Comparison of ENCODE assay signal across 10 cellular contexts in the genomic region with DNA sequence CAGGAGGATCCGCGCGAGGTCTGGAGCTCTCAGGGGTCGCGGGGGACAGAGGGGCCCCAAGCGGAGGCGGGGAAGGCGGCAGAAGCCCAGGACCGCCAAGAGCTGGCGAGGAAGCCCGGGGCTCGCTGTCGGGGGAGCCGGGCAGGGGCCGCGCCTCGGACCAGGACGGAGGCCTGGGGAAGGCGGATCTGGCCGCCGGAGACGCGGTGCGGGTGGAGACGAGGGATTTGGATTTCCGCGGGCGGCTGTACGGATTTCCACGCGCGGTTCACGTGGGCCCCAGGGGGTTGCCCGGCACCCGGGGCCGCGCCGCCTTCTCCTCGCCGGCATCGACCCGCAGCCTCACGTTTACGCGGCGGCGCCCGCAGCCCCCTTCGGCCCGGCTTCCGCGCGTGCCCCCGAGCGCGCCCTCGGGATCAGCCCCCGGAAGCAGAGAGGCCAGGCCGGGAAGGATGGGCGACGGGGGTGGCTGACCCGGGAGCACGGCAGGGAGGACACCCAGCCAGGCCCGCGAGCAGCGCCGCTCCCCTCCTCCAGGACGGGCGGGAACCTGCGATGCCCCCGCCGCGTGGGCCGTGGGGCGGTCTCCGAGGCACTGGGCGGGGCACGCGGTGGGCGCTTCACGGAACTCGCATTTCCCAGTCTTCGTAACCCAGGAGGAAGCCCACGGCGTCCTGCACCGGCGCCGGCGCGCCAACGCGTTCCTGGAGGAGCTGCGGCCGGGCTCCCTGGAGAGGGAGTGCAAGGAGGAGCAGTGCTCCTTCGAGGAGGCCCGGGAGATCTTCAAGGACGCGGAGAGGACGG. TPM values are rescaled to one million over a fixed set of nuclear protein-coding genes. Genes with fewer than 3 reads are reported as not detected.
DNase-seq lines count a peak whose midpoint lies in the region; ATAC-seq, FAIRE-seq and TF ChIP-seq lines count a peak whose summit lies in the region.
"Had no signal": no experiment of that assay in that cellular context is flagged by ENCODE, and none has a peak within 500 bp of the region (broad histone marks: within the 10 kb centered on the region; RNA-seq: fewer than 3 reads in every experiment).

No MANE protein-coding gene starts in this region.

- no peaks in the 10 kb centered on the region for H3K9me1 ChIP-seq in endothelial cell of umbilical vein (replicated peaks; ENCODE audit: control insufficient read depth, extremely low read depth, insufficient read depth, low read length)

- DNase-seq in Right ventricle myocardium superior (peak; percentile 40), Right ventricle myocardium inferior (ENCODE audit: missing footprints) (no peak), endothelial cell of umbilical vein (ENCODE audit: low read depth, low spot score) (no peak), aorta (peak; percentile 46 to 76), RWPE1 (ENCODE audit: low spot score) (no peak), GOT3 (lab: John Stamatoyannopoulos, UW) (no peak)

- H3K79me2 ChIP-seq in endothelial cell of umbilical vein (ENCODE audit: control insufficient read depth, insufficient read depth, low read length), result no peaks in the 10 kb centered on the region
- no peaks in the 10 kb centered on the region for H3K79me2 ChIP-seq in neural cell (replicated peaks; ENCODE audit: insufficient read depth, low read length)

- no peaks in the 10 kb centered on the region for H3K9me2 ChIP-seq in neural cell (ENCODE audit: insufficient read depth, low read length)

- no peak for FAIRE-seq in endothelial cell of umbilical vein (lab: Jason Lieb, UNC)

- BruUV-seq in endothelial cell of umbilical vein (replicated peaks; lab: Mats Ljungman, UMichigan), result no TSS peak

- TF ChIP-seq POLR2A in endothelial cell of umbilical vein (IDR thresholded peaks at IDR 0.05; ENCODE audit: low read depth, low read length), result no peak

- H3K27ac ChIP-seq in endothelial cell of umbilical vein (ENCODE audit: insufficient read depth, low read depth, low read length), result no peak overlapping the region
- H3K27ac ChIP-seq in neural cell (ENCODE audit: low read length), result no peak overlapping the region
- H3K27ac ChIP-seq in aorta (ENCODE audit: low read depth in 1 of 2, low read length in 2 of 2), result no peak overlapping the region
- H3K27ac ChIP-seq in RWPE1, result no peak overlapping the region

- ATAC-seq in Right ventricle myocardium superior (ENCODE audit: poor library complexity) (peak; percentile 62), Right ventricle myocardium inferior (no peak), aorta (ENCODE audit: low FRiP score) (no peak), GM21723 (IDR thresholded peaks at IDR 0.05; ENCODE audit: unreplicated experiment) (no peak)

- POLR2A ChIA-PET in endothelial cell of umbilical vein (lab: Charles Lee), result no interaction called here
- POLR2A ChIA-PET in RWPE1 (lab: Yijun Ruan, JAX; ENCODE audit: low non-redundant PET), result no interaction called here

- H2AFZ ChIP-seq in endothelial cell of umbilical vein (ENCODE audit: low read depth, low read length) (peak overlapping the region; percentile 26), neural cell (ENCODE audit: low read depth, low read length) (no peak overlapping the region)

- H3K9ac ChIP-seq in endothelial cell of umbilical vein (replicated peaks; ENCODE audit: extremely low read depth, insufficient read depth, low read length), result no peak overlapping the region
- no peak overlapping the region for H3K9ac ChIP-seq in neural cell (ENCODE audit: low read length)

- TF ChIP-seq EP300 in neural cell (conservative IDR thresholded peaks at IDR 0.05; ENCODE audit: poor library complexity, severe bottlenecking), result no peak

- H3F3A ChIP-seq in neural cell (ENCODE audit: insufficient read depth, low read length, poor library complexity, severe bottlenecking), result no peaks in the 10 kb centered on the region

- peaks cover 17 to 22% of the 10 kb centered on the region in 2 experiments for H3K27me3 ChIP-seq in endothelial cell of umbilical vein (ENCODE audit: control insufficient read depth in 2 of 2, insufficient read depth in 2 of 2, low read length in 2 of 2)
- H3K27me3 ChIP-seq in neural cell (ENCODE audit: insufficient read depth, low read depth, low read length), result peaks cover 22% of the 10 kb centered on the region
- no peaks in the 10 kb centered on the region for H3K27me3 ChIP-seq in aorta (ENCODE audit: control insufficient read depth in 1 of 2, insufficient read depth in 2 of 2, low read length in 1 of 2)

- no peak for TF ChIP-seq RAD21 in neural cell (conservative IDR thresholded peaks at IDR 0.05)

- H3K4me3 ChIP-seq in endothelial cell of umbilical vein (replicated peaks in 1 of 3; ENCODE audit: insufficient read depth in 1 of 3, low read depth in 1 of 3, low read length in 3 of 3), result no peak overlapping the region
- H3K4me3 ChIP-seq in neural cell (ENCODE audit: low read length), result peak overlapping the region; percentile 62
- peak overlapping the region; percentile 1 to 21 for H3K4me3 ChIP-seq in aorta (ENCODE audit: low read length in 2 of 2)

- intact Hi-C loops in Right ventricle myocardium superior (cut with DNase I), result no loop called here
- intact Hi-C loops in Right ventricle myocardium inferior (cut with DNase I), result no loop called here
- intact Hi-C loops in endothelial cell of umbilical vein (cut with micrococcal nuclease), result no loop called here
- intact Hi-C loops in aorta (cut with DNase I), result no loop called here

- no peaks in the 10 kb centered on the region for H4K20me1 ChIP-seq in endothelial cell of umbilical vein (replicated peaks; ENCODE audit: control insufficient read depth, extremely low read depth, insufficient read depth, low read length)
- H4K20me1 ChIP-seq in neural cell (ENCODE audit: insufficient read depth), result no peaks in the 10 kb centered on the region

- WGBS in aorta, 2 donors, result 1 to 2% methylated on average over 70 to 99 of the region's 99 CpGs

- dilution Hi-C loops in endothelial cell of umbilical vein (cut with MboI; ENCODE audit: extremely low pct_ligation_motif_present, low sequenced_read_pairs), result no loop called here

- H3K9me3 ChIP-seq in endothelial cell of umbilical vein (replicated peaks; ENCODE audit: control insufficient read depth, insufficient read depth, low read length) (no peaks in the 10 kb centered on the region), neural cell (ENCODE audit: low read length) (peaks cover 7% of the 10 kb centered on the region), aorta (ENCODE audit: control insufficient read depth, low read length) (no peaks in the 10 kb centered on the region)

- no peaks in the 10 kb centered on the region for H3K4me1 ChIP-seq in endothelial cell of umbilical vein (ENCODE audit: control insufficient read depth, extremely low read depth, insufficient read depth, low read length)
- H3K4me1 ChIP-seq in aorta (ENCODE audit: control insufficient read depth in 1 of 2, insufficient read depth in 2 of 2, low read length in 2 of 2), result no peaks in the 10 kb centered on the region

- H3K36me3 ChIP-seq in endothelial cell of umbilical vein (ENCODE audit: control insufficient read depth in 2 of 2, extremely low read depth in 1 of 2, insufficient read depth in 2 of 2, low read length in 2 of 2) (no peaks in the 10 kb centered on the region), neural cell (ENCODE audit: insufficient read depth, low read length) (no peaks in the 10 kb centered on the region), aorta (ENCODE audit: control insufficient read depth in 1 of 2, insufficient read depth in 2 of 2, low read length in 1 of 2) (no peaks in the 10 kb centered on the region)

- TF ChIP-seq CTCF in endothelial cell of umbilical vein (IDR thresholded peaks at IDR 0.05; ENCODE audit: extremely low read depth in 1 of 2, insufficient read depth in 1 of 2, low read depth in 1 of 2, low read length in 2 of 2), result no peak
- TF ChIP-seq CTCF in neural cell (IDR thresholded peaks at IDR 0.05; ENCODE audit: poor library complexity, severe bottlenecking), result no peak
- TF ChIP-seq CTCF in RWPE1 (conservative IDR thresholded peaks at IDR 0.05; ENCODE audit: low read depth), result no peak

- no peak overlapping the region for H3K4me2 ChIP-seq in endothelial cell of umbilical vein (ENCODE audit: insufficient read depth, low read length)
- no peak overlapping the region for H3K4me2 ChIP-seq in neural cell (ENCODE audit: low read length)

- CTCF ChIA-PET in endothelial cell of umbilical vein (lab: Charles Lee) (interaction anchor here (0.6 kb wide), 1 partner anchor 19 kb away, joined by 3 read pairs; no protein-coding TSS in a partner anchor), RWPE1 (lab: Yijun Ruan, JAX) (no interaction called here)

RNA-seq across cellular contexts. Expression of a gene that starts 4.7 kb away (rescaled TPM):
- total RNA-seq in Right ventricle myocardium superior (0.08 TPM), Right ventricle myocardium inferior (not detected), endothelial cell of umbilical vein (not detected in 2 replicates), aorta (under 1 TPM in 1 of 2 donors, not detected in 1; 0.69 TPM)
- polyA plus RNA-seq in endothelial cell of umbilical vein (not detected in 2 replicates), neural cell (0.32 and 0.40 TPM in 2 replicates), aorta (under 1 TPM in 1 of 2 donors, not detected in 1; 0.08 TPM)
- polyA plus RNA-seq in endothelial cell of umbilical vein (2011; cell fraction: cytosol; rRNA removed), result not detected in 2 replicates
- not detected in 2 replicates for polyA plus RNA-seq in endothelial cell of umbilical vein (2011; cell fraction: nucleus; rRNA removed)
- not detected in 2 replicates for polyA plus RNA-seq in endothelial cell of umbilical vein (2012)
- polyA minus RNA-seq in endothelial cell of umbilical vein (not detected in 2 replicates), neural cell (0.49 TPM in 1 of 2 replicates, not detected in the other)
- polyA minus RNA-seq in endothelial cell of umbilical vein (2011; cell fraction: cytosol; rRNA and poly(A)+ RNA removed), result not detected
- polyA minus RNA-seq in endothelial cell of umbilical vein (2011; cell fraction: nucleus; rRNA and poly(A)+ RNA removed), result not detected in 2 replicates
- total RNA-seq: RPMI7951 had no signal

RNA-seq across cellular contexts. Expression of a gene that starts 12.3 kb away (rescaled TPM):
- total RNA-seq in Right ventricle myocardium superior (4.5 TPM), Right ventricle myocardium inferior (5.2 TPM), endothelial cell of umbilical vein (not detected in 2 replicates), aorta (10 to 100 TPM in 1 of 2 donors, 1 to 10 TPM in 1; 6.5 to 38.4 TPM)
- polyA plus RNA-seq in endothelial cell of umbilical vein (0.14 and 0.25 TPM in 2 replicates), neural cell (not detected in 2 replicates), aorta (10 to 100 TPM in 1 of 2 donors, 1 to 10 TPM in 1; 9.3 to 18.2 TPM)
- polyA plus RNA-seq in endothelial cell of umbilical vein (2011; cell fraction: cytosol; rRNA removed), result 0.08 and 0.10 TPM in 2 replicates
- polyA plus RNA-seq in endothelial cell of umbilical vein (2011; cell fraction: nucleus; rRNA removed), result 0.22 TPM in 1 of 2 replicates, not detected in the other
- 0.15 and 0.98 TPM in 2 replicates for polyA plus RNA-seq in endothelial cell of umbilical vein (2012)
- polyA minus RNA-seq in endothelial cell of umbilical vein (not detected in 2 replicates), neural cell (not detected in 2 replicates)
- polyA minus RNA-seq in endothelial cell of umbilical vein (2011; cell fraction: cytosol; rRNA and poly(A)+ RNA removed), result not detected
- not detected in 2 replicates for polyA minus RNA-seq in endothelial cell of umbilical vein (2011; cell fraction: nucleus; rRNA and poly(A)+ RNA removed)
- total RNA-seq: RPMI7951 had no signal

RNA-seq across cellular contexts. Expression of a gene that starts 48.2 kb away (rescaled TPM):
- total RNA-seq in Right ventricle myocardium superior, result not detected
- not detected for total RNA-seq in Right ventricle myocardium inferior
- total RNA-seq in endothelial cell of umbilical vein, result not detected in 2 replicates
- not detected in 2 replicates for polyA plus RNA-seq in endothelial cell of umbilical vein
- polyA plus RNA-seq in endothelial cell of umbilical vein (2011; cell fraction: cytosol; rRNA removed), result not detected in 2 replicates
- polyA plus RNA-seq in endothelial cell of umbilical vein (2011; cell fraction: nucleus; rRNA removed), result not detected in 2 replicates
- polyA plus RNA-seq in endothelial cell of umbilical vein (2012), result not detected in 2 replicates
- not detected in 2 replicates for polyA minus RNA-seq in endothelial cell of umbilical vein
- not detected for polyA minus RNA-seq in endothelial cell of umbilical vein (2011; cell fraction: cytosol; rRNA and poly(A)+ RNA removed)
- polyA minus RNA-seq in endothelial cell of umbilical vein (2011; cell fraction: nucleus; rRNA and poly(A)+ RNA removed), result not detected in 2 replicates
- not detected in 2 replicates for polyA plus RNA-seq in neural cell
- not detected in 2 replicates for polyA minus RNA-seq in neural cell
- not detected for total RNA-seq in aorta
- polyA plus RNA-seq in aorta, result not detected
- total RNA-seq: cerebellum, RPMI7951 had no signal

Comparison
In these comparisons a context has a peak if more than half of its experiments do, and no peak if none do; other contexts are left out.
1. DNase-seq: peak in Right ventricle myocardium superior (single experiment) and aorta (2 of 2); none in Right ventricle myocardium inferior (single experiment), endothelial cell of umbilical vein (single experiment), RWPE1 (single experiment) and GOT3 (single experiment).
2. H3K4me3 ChIP-seq: peak in neural cell (single experiment) and aorta (2 of 2); none in endothelial cell of umbilical vein (0 of 3).